In genomic region chr7:77393261-77393660, GRCh38 we compare ENCODE assay signal across 8 cellular contexts. TPM values are rescaled to one million over a fixed set of nuclear protein-coding genes. Genes with fewer than 3 reads are reported as not detected.
DNase-seq lines count a peak whose midpoint lies in the region; ATAC-seq, FAIRE-seq and TF ChIP-seq lines count a peak whose summit lies in the region.

No MANE protein-coding gene starts in this region.

- H3K9me2 ChIP-seq in GM23338 (ENCODE audit: insufficient read depth), result 0 out of 2 replicates have a peak, but pooled peaks cover 4% of the 10 kb centered on the region

- H4K20me1 ChIP-seq in GM23338 (replicated peaks; ENCODE audit: insufficient read depth), result no peaks in the 10 kb centered on the region

- no peak for TF ChIP-seq EP300 in stomach (IDR thresholded peaks at IDR 0.05)

- H3K79me2 ChIP-seq in GM23338 (replicated peaks; ENCODE audit: insufficient read depth), result no peaks in the 10 kb centered on the region

- H3K36me3 Mint-ChIP-seq in GM23338 (ENCODE audit: low read depth), result peaks cover 3% of the 10 kb centered on the region; the same call in 2 of the 3 replicates

- no peaks in the 10 kb centered on the region for H3K27me3 ChIP-seq in GM23338 (ENCODE audit: insufficient read depth)
- no peaks in the 10 kb centered on the region for H3K27me3 ChIP-seq in stomach

- no peaks in the 10 kb centered on the region for H3F3A ChIP-seq in GM23338 (replicated peaks; ENCODE audit: low read depth)

- H3K27me3 Mint-ChIP-seq in GM23338 (ENCODE audit: insufficient read depth, low read depth, poor library complexity), result no peaks in the 10 kb centered on the region

- peak; percentile 95 for FAIRE-seq in GM12891 (lab: Jason Lieb, UNC)

- 82 to 94% (median 90%) methylated on average over 5 of the region's 5 CpGs for WGBS in stomach, 5 donors

- H3K27ac Mint-ChIP-seq in GM23338, result no peak overlapping the region

- H2AFZ ChIP-seq in GM23338, result no peak overlapping the region

- DNase-seq in GM12891 (ENCODE audit: insufficient read length, low spot score) (peak; percentile 25), HT1080 (ENCODE audit: low read depth) (peak; percentile 88), fibroblast of mammary gland (ENCODE audit: low read depth) (peak; percentile 60), medulla oblongata (ENCODE audit: extremely low spot score) (no peak), NCI-H2196 (lab: John Stamatoyannopoulos, UW; ENCODE audit: unreplicated experiment) (no peak), GM23338 (ENCODE audit: low spot score) (no peak), stomach (no peak)

- H3K36me3 ChIP-seq in GM23338 (ENCODE audit: insufficient read depth), result no peaks in the 10 kb centered on the region
- peaks cover 0 to 38% (median 14%) of the 10 kb centered on the region in 4 donors for H3K36me3 ChIP-seq in stomach

- intact Hi-C loops in stomach (cut with DNase I; ENCODE audit: low total_unique reads), result no loop called here

- ATAC-seq in GM21619 (IDR thresholded peaks at IDR 0.05; ENCODE audit: unreplicated experiment), result peak; percentile 96
- no peak for ATAC-seq in GM23338

- TF ChIP-seq CTCF in fibroblast of mammary gland (conservative IDR thresholded peaks at IDR 0.05; ENCODE audit: control insufficient read depth, insufficient read depth, low read depth, low read length) (no peak), GM23338 (conservative IDR thresholded peaks at IDR 0.05; ENCODE audit: low read depth in 2 of 2) (no peak), stomach (IDR thresholded peaks at IDR 0.05) (no peak)

- H3K4me1 ChIP-seq in GM23338 (ENCODE audit: insufficient read depth) (peaks cover 21% of the 10 kb centered on the region), stomach (peaks cover 0 to 3% (median under 1%) of the 10 kb centered on the region in 4 donors)

- no peak overlapping the region for H3K27ac ChIP-seq in GM23338 (ENCODE audit: low read depth)
- H3K27ac ChIP-seq in stomach, result no peak overlapping the region

- H3K4me2 ChIP-seq in GM23338, result no peak overlapping the region

- H3K9me3 ChIP-seq in stomach, result no peaks in the 10 kb centered on the region

- TF ChIP-seq POLR2A in GM12891 (IDR thresholded peaks at IDR 0.05; ENCODE audit: low read depth, low read length) (no peak), stomach (IDR thresholded peaks at IDR 0.05) (no peak)

- H3K4me3 Mint-ChIP-seq in GM23338, result no peak overlapping the region

- H3K9me3 Mint-ChIP-seq in GM23338, result no peaks in the 10 kb centered on the region; the same call in 1 of the 3 replicates

- H3K4me3 ChIP-seq in fibroblast of mammary gland (ENCODE audit: control insufficient read depth, low read depth, low read length) (no peak overlapping the region), GM23338 (no peak overlapping the region), stomach (no peak overlapping the region)

- peaks cover 24% of the 10 kb centered on the region for H3K4me1 Mint-ChIP-seq in GM23338

TF ChIP-seq in GM12891, 5 proteins besides CTCF, POLR2A, EP300 and RAD21:
- peak; percentile 94 for TF ChIP-seq PAX5 (IDR thresholded peaks at IDR 0.05; ENCODE audit: insufficient read depth, low read length, severe bottlenecking)
- no peak for TF ChIP-seq POLR2AphosphoS5 (IDR thresholded peaks at IDR 0.05; ENCODE audit: low read depth, low read length)
- TF ChIP-seq SPI1 (IDR thresholded peaks at IDR 0.05; ENCODE audit: low read depth, low read length), result peak; percentile 14; the same call in 1 of the 2 replicates
- 0 out of 2 replicates have a peak, but pooled peaks have one; percentile 35 for TF ChIP-seq POU2F2 (IDR thresholded peaks at IDR 0.05; ENCODE audit: low read depth, low read length)
- TF ChIP-seq TAF1 (IDR thresholded peaks at IDR 0.05; ENCODE audit: low read depth, low read length), result no peak
TF ChIP-seq in GM12891: peak in this region for 3.

TF ChIP-seq in GM23338, 12 proteins besides CTCF, POLR2A, EP300 and RAD21:
- TF ChIP-seq CREB1 (CRISPR knock-in tag; IDR thresholded peaks at IDR 0.05; ENCODE audit: low read depth), result no peak

RNA-seq across cellular contexts. Expression of gene GSAP, which starts 22.9 kb away (rescaled TPM):
- polyA plus RNA-seq in GM12891 (2012; ENCODE audit: low read depth, missing spikeins), result 19.7 TPM
- 1.2 and 1.5 TPM in 2 replicates for total RNA-seq in HT1080 (2014; rRNA removed; shearing (Covaris generic))
- 1.8 TPM in 2 replicates for polyA plus RNA-seq in HT1080 (2015; cell fraction: cytosol; rRNA removed)
- 1.5 and 3.1 TPM in 2 replicates for polyA plus RNA-seq in HT1080 (2015; cell fraction: nucleus; rRNA removed)
- total RNA-seq in GM23338 (2014; rRNA removed; shearing (Covaris generic)), result 1.1 and 1.2 TPM in 2 replicates
- polyA plus RNA-seq in GM23338 (2016; fragmentation: Nextera tagmentation; extraction: Ambion mirVana), result 0.50 and 0.63 TPM in 2 replicates
- 10 to 100 TPM in 4 of 5 donors, 1 to 10 TPM in 1; 3.5 to 52.1 (median 35.3) TPM for total RNA-seq in stomach
- 10 to 100 TPM in 1 of 3 donors, 1 to 10 TPM in 2; 7.7 to 13.2 (median 8.1) TPM for polyA plus RNA-seq in stomach

Comparison
In these comparisons a context has a peak if more than half of its experiments do, and no peak if none do; other contexts are left out.
1. DNase-seq: peak in GM12891 (single experiment), HT1080 (single experiment) and fibroblast of mammary gland (single experiment); none in medulla oblongata (single experiment), NCI-H2196 (single experiment), GM23338 (single experiment) and stomach (single experiment).